Comparison of ENCODE assay signal across 1 cellular context in the genomic region with DNA sequence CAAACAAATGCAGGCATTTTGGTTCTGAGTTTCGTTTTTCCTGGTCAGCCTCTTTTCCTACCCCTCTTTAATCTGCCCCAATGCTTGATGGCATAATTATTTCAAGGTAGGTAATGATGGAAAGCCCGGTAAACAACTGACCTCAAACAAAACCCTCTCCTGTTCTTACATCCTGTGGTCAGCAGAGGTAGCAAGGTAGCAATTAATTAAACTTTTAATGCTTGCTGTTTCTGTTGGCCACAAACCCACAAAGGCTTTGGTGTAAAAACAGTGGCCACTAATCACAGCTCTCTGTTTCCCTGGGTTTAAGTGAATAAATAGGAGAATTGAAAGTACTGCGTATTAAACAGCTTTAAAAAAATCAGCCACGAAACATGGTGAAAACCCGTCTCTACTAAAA.
TF ChIP-seq lines count a peak whose summit lies in the region.

No MANE protein-coding gene starts in this region.

TF ChIP-seq in HCT116, 20 proteins besides CTCF, POLR2A, EP300 and RAD21 (continued from another document):
- TF ChIP-seq, protein P1, sequence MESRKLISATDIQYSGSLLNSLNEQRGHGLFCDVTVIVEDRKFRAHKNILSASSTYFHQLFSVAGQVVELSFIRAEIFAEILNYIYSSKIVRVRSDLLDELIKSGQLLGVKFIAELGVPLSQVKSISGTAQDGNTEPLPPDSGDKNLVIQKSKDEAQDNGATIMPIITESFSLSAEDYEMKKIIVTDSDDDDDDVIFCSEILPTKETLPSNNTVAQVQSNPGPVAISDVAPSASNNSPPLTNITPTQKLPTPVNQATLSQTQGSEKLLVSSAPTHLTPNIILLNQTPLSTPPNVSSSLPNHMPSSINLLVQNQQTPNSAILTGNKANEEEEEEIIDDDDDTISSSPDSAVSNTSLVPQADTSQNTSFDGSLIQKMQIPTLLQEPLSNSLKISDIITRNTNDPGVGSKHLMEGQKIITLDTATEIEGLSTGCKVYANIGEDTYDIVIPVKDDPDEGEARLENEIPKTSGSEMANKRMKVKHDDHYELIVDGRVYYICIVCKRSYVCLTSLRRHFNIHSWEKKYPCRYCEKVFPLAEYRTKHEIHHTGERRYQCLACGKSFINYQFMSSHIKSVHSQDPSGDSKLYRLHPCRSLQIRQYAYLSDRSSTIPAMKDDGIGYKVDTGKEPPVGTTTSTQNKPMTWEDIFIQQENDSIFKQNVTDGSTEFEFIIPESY (IDR thresholded peaks at IDR 0.05; ENCODE audit: extremely low read depth, insufficient replicate concordance, low read length) = no peak
- TF ChIP-seq CEBPB (IDR thresholded peaks at IDR 0.05; ENCODE audit: low read depth) (no peak), YY1 (IDR thresholded peaks at IDR 0.05; ENCODE audit: extremely low read depth, insufficient replicate concordance, low read depth, low read length) (no peak), ZNF274 (IDR thresholded peaks at IDR 0.05; ENCODE audit: low read depth, low read length) (no peak), SP1 (IDR thresholded peaks at IDR 0.05; ENCODE audit: low read depth) (no peak)
- TF ChIP-seq, protein P2, sequence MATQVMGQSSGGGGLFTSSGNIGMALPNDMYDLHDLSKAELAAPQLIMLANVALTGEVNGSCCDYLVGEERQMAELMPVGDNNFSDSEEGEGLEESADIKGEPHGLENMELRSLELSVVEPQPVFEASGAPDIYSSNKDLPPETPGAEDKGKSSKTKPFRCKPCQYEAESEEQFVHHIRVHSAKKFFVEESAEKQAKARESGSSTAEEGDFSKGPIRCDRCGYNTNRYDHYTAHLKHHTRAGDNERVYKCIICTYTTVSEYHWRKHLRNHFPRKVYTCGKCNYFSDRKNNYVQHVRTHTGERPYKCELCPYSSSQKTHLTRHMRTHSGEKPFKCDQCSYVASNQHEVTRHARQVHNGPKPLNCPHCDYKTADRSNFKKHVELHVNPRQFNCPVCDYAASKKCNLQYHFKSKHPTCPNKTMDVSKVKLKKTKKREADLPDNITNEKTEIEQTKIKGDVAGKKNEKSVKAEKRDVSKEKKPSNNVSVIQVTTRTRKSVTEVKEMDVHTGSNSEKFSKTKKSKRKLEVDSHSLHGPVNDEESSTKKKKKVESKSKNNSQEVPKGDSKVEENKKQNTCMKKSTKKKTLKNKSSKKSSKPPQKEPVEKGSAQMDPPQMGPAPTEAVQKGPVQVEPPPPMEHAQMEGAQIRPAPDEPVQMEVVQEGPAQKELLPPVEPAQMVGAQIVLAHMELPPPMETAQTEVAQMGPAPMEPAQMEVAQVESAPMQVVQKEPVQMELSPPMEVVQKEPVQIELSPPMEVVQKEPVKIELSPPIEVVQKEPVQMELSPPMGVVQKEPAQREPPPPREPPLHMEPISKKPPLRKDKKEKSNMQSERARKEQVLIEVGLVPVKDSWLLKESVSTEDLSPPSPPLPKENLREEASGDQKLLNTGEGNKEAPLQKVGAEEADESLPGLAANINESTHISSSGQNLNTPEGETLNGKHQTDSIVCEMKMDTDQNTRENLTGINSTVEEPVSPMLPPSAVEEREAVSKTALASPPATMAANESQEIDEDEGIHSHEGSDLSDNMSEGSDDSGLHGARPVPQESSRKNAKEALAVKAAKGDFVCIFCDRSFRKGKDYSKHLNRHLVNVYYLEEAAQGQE (IDR thresholded peaks at IDR 0.05; ENCODE audit: low read depth) = no peak
